In genomic region chr19:58499021-58499927, GRCh38 we compare ENCODE assay signal across 1 cellular context.
A peak's percentile ranks its signal among the peaks of the same experiment; 100 is the strongest.
TF ChIP-seq lines count a peak whose summit lies in the region.

No MANE protein-coding gene starts in this region.

TF ChIP-seq in K562, 482 proteins besides CTCF, POLR2A, EP300 and RAD21 (continued from another document and continues in another):
- TF ChIP-seq MBD1 (CRISPR knock-in tag; IDR thresholded peaks at IDR 0.05) = no peak
- TF ChIP-seq CHD4 (IDR thresholded peaks at IDR 0.05; ENCODE audit: insufficient read depth, insufficient replicate concordance, low read depth, low read length, poor library complexity, severe bottlenecking) = no peak
- peak; percentile 70 to 85 for TF ChIP-seq TEAD1 (CRISPR knock-in tag; IDR thresholded peaks at IDR 0.05)
- TF ChIP-seq RBM39 (optimal IDR thresholded peaks at IDR 0.05; ENCODE audit: low read depth, low read length) = no peak
- TF ChIP-seq SAFB2 (IDR thresholded peaks at IDR 0.05; ENCODE audit: borderline replicate concordance, low read depth, low read length, severe bottlenecking) = no peak
- no peak for TF ChIP-seq ZNF589 (CRISPR knock-in tag; IDR thresholded peaks at IDR 0.05; ENCODE audit: low read depth)
- peak; percentile 88 for TF ChIP-seq ATF7 (IDR thresholded peaks at IDR 0.05)
- no peak for TF ChIP-seq KLF10 (CRISPR knock-in tag; IDR thresholded peaks at IDR 0.05)
- peak; percentile 68 for TF ChIP-seq BRD9 (IDR thresholded peaks at IDR 0.05; ENCODE audit: low read depth, partially characterized antibody)
- no peak for TF ChIP-seq SAP30 (IDR thresholded peaks at IDR 0.05; ENCODE audit: borderline replicate concordance, insufficient read depth, low read depth, low read length, poor library complexity, severe bottlenecking)
- no peak for TF ChIP-seq RBM15 (IDR thresholded peaks at IDR 0.05; ENCODE audit: insufficient read depth, low read length)
- TF ChIP-seq SNIP1 (IDR thresholded peaks at IDR 0.05; ENCODE audit: low read depth) = no peak
- TF ChIP-seq POU5F1 (IDR thresholded peaks at IDR 0.05; ENCODE audit: borderline replicate concordance, low read depth, low read length, partially characterized antibody) = no peak
- no peak for TF ChIP-seq HNRNPUL1 (IDR thresholded peaks at IDR 0.05; ENCODE audit: low read length)
- TF ChIP-seq HDAC1 (IDR thresholded peaks at IDR 0.05) = peak in 1 of 2 experiments; percentile 90; a peak in 2 of 4 replicates
- no peak for TF ChIP-seq MEF2D (tag; conservative IDR thresholded peaks at IDR 0.05; ENCODE audit: low read depth)
- TF ChIP-seq TFAP4 (CRISPR knock-in tag; IDR thresholded peaks at IDR 0.05; ENCODE audit: borderline replicate concordance) = peak; percentile 85
- no peak for TF ChIP-seq PCBP1 (IDR thresholded peaks at IDR 0.05; ENCODE audit: low read depth, low read length, poor library complexity, severe bottlenecking)
- no peak for TF ChIP-seq ZNF3 (CRISPR knock-in tag; IDR thresholded peaks at IDR 0.05)
- TF ChIP-seq ZBTB49 (CRISPR knock-in tag; IDR thresholded peaks at IDR 0.05; ENCODE audit: borderline replicate concordance) = no peak
- TF ChIP-seq BACH1 (tag; IDR thresholded peaks at IDR 0.05) = no peak
- TF ChIP-seq GTF2B (IDR thresholded peaks at IDR 0.05; ENCODE audit: extremely low read depth, insufficient read length) = no peak
- TF ChIP-seq MITF (IDR thresholded peaks at IDR 0.05) = no peak
- no peak for TF ChIP-seq ZNF280B (CRISPR knock-in tag; IDR thresholded peaks at IDR 0.05)
- TF ChIP-seq ARHGAP35 (IDR thresholded peaks at IDR 0.05; ENCODE audit: partially characterized antibody) = no peak
- no peak for TF ChIP-seq ZNF75A (CRISPR knock-in tag; IDR thresholded peaks at IDR 0.05)
- no peak for TF ChIP-seq MCM3 (IDR thresholded peaks at IDR 0.05)
- peak; percentile 62 for TF ChIP-seq MTA1 (IDR thresholded peaks at IDR 0.05; ENCODE audit: borderline replicate concordance)
- TF ChIP-seq PHF21A (IDR thresholded peaks at IDR 0.05; ENCODE audit: borderline replicate concordance, low read depth) = peak; percentile 64; the same call in 1 of the 2 replicates
- peak; percentile 98 for TF ChIP-seq PHF20 (IDR thresholded peaks at IDR 0.05; ENCODE audit: partially characterized antibody)
- TF ChIP-seq ZNF316 (IDR thresholded peaks at IDR 0.05) = no peak
- no peak for TF ChIP-seq DACH1 (IDR thresholded peaks at IDR 0.05; ENCODE audit: partially characterized antibody)
- peak; percentile 26; the same call in 1 of the 2 replicates for TF ChIP-seq MIER1 (IDR thresholded peaks at IDR 0.05; ENCODE audit: low read depth)
- TF ChIP-seq ZBTB12 (CRISPR knock-in tag; IDR thresholded peaks at IDR 0.05) = peak; percentile 59; the same call in 1 of the 2 replicates
- no peak for TF ChIP-seq ARID2 (IDR thresholded peaks at IDR 0.05)
- peak; percentile 49; the same call in 1 of the 2 replicates for TF ChIP-seq SOX6 (IDR thresholded peaks at IDR 0.05)
- TF ChIP-seq E2F4 (CRISPR knock-in tag; IDR thresholded peaks at IDR 0.05; ENCODE audit: low read depth) = no peak
- TF ChIP-seq ZFP36 (IDR thresholded peaks at IDR 0.05; ENCODE audit: low read depth, low read length, partially characterized antibody) = peak; percentile 42
- TF ChIP-seq PATZ1 (CRISPR knock-in tag; IDR thresholded peaks at IDR 0.05; ENCODE audit: borderline replicate concordance) = no peak
- TF ChIP-seq RREB1 (CRISPR knock-in tag; IDR thresholded peaks at IDR 0.05) = peak; percentile 82; the same call in 1 of the 2 replicates
- TF ChIP-seq RFX5 (IDR thresholded peaks at IDR 0.05; ENCODE audit: low read depth, low read length) = no peak
- TF ChIP-seq CBFB (CRISPR knock-in tag; IDR thresholded peaks at IDR 0.05) = peak; percentile 84; the same call in 1 of the 2 replicates
- no peak for TF ChIP-seq ZZZ3 (IDR thresholded peaks at IDR 0.05)
- TF ChIP-seq ZNF780A (CRISPR knock-in tag; IDR thresholded peaks at IDR 0.05) = no peak
- TF ChIP-seq TAF1 (IDR thresholded peaks at IDR 0.05; ENCODE audit: control insufficient read depth, extremely low read depth, insufficient read depth, low read length, severe bottlenecking) = peak; percentile 82
- TF ChIP-seq ZNF311 (CRISPR knock-in tag; IDR thresholded peaks at IDR 0.05) = no peak
- no peak for TF ChIP-seq TCFL5 (CRISPR knock-in tag; conservative IDR thresholded peaks at IDR 0.05)
